Comparison of ENCODE assay signal across 21 cellular contexts in genomic region chr20:19382371-19382770, GRCh38.
"Had no signal": no experiment of that assay in that cellular context is flagged by ENCODE, and none has a peak within 500 bp of the region (broad histone marks: within the 10 kb centered on the region; RNA-seq: fewer than 3 reads in every experiment).

No MANE protein-coding gene starts in this region.

- ATAC-seq: activated CD4-positive, alpha-beta T cell treated with anti-CD3 and anti-CD28 coated beads for 36 hours; activated CD8-positive, alpha-beta memory T cell treated with anti-CD3 and anti-CD28 coated beads, Interleukin-2, amount 10 ng/mL, durations not matched to agents 7 days and 5 days; activated naive CD8-positive, alpha-beta T cell treated with anti-CD3 and anti-CD28 coated beads, Interleukin-2, amount 50 U/mL, for 24 hours; activated T-cell treated with anti-CD3 and anti-CD28 coated beads, Interleukin-2, amount 50 U/mL, for 4 hours; foreskin keratinocyte; natural killer cell treated with Interleukin-12 subunit alpha and Interleukin-12 subunit beta and Interleukin-15 and Interleukin-18, amount 100 ng/mL, for 72 hours; stimulated activated naive CD8-positive, alpha-beta T cell treated with anti-CD3 and anti-CD28 coated beads, Interleukin-15, Interleukin-2, amounts not matched to agents 100 U/mL and 50 U/mL, for 24 hours; WTC11 had no signal

- H3K4me1 Mint-ChIP-seq: activated CD4-positive, alpha-beta T cell treated with anti-CD3 and anti-CD28 coated beads for 36 hours; activated CD8-positive, alpha-beta memory T cell treated with anti-CD3 and anti-CD28 coated beads, Interleukin-2, amount 10 ng/mL, durations not matched to agents 7 days and 5 days; activated naive CD4-positive, alpha-beta T cell treated with anti-CD3 and anti-CD28 coated beads, Interleukin-2, amount 10 ng/mL, durations not matched to agents 7 days and 5 days; activated naive CD8-positive, alpha-beta T cell treated with anti-CD3 and anti-CD28 coated beads, Interleukin-2, amount 50 U/mL, for 24 hours; endodermal cell had no signal

- H3K4me3 ChIP-seq: lung, spleen, tibial artery had no signal

- H3K36me3 Mint-ChIP-seq: activated CD4-positive, alpha-beta memory T cell treated with anti-CD3 and anti-CD28 coated beads for 36 hours; activated CD8-positive, alpha-beta memory T cell treated with anti-CD3 and anti-CD28 coated beads, Interleukin-2, amount 10 ng/mL, durations not matched to agents 7 days and 5 days; activated naive CD4-positive, alpha-beta T cell treated with anti-CD3 and anti-CD28 coated beads, Interleukin-2, amount 10 ng/mL, durations not matched to agents 7 days and 5 days; mesothelial cell of epicardium; natural killer cell treated with Interleukin-12 subunit alpha and Interleukin-12 subunit beta and Interleukin-15 and Interleukin-18, amount 100 ng/mL, for 72 hours; WTC11 had no signal

- H3K27ac Mint-ChIP-seq: activated CD4-positive, alpha-beta memory T cell treated with anti-CD3 and anti-CD28 coated beads for 36 hours; activated CD4-positive, alpha-beta T cell treated with anti-CD3 and anti-CD28 coated beads for 36 hours; activated CD8-positive, alpha-beta memory T cell treated with anti-CD3 and anti-CD28 coated beads, Interleukin-2, amount 10 ng/mL, durations not matched to agents 7 days and 5 days; activated naive CD4-positive, alpha-beta T cell treated with anti-CD3 and anti-CD28 coated beads, Interleukin-2, amount 10 ng/mL, durations not matched to agents 7 days and 5 days; activated naive CD8-positive, alpha-beta T cell treated with anti-CD3 and anti-CD28 coated beads, Interleukin-2, amount 50 U/mL, for 24 hours; endodermal cell; mesothelial cell of epicardium; T-helper 2 cell treated with Interferon-gamma antibody and Interleukin-4, amounts not matched to agents 5 μg/mL and 100 μg/mL, for 36 hours; WTC11 had no signal

- H3K4me1 ChIP-seq: spleen had no signal

- H3K27me3 ChIP-seq: brain microvascular endothelial cell, spleen, tibial artery had no signal

- H3K27me3 Mint-ChIP-seq: activated CD4-positive, alpha-beta memory T cell treated with anti-CD3 and anti-CD28 coated beads for 36 hours; activated CD8-positive, alpha-beta memory T cell treated with anti-CD3 and anti-CD28 coated beads, Interleukin-2, amount 10 ng/mL, durations not matched to agents 7 days and 5 days; activated naive CD8-positive, alpha-beta T cell treated with anti-CD3 and anti-CD28 coated beads, Interleukin-2, amount 50 U/mL, for 24 hours had no signal

- H3K27ac ChIP-seq: brain microvascular endothelial cell, epithelial cell of prostate, foreskin keratinocyte, spleen, tibial artery had no signal

- H3K9me3 Mint-ChIP-seq: activated CD4-positive, alpha-beta memory T cell treated with anti-CD3 and anti-CD28 coated beads for 36 hours; activated naive CD4-positive, alpha-beta T cell treated with anti-CD3 and anti-CD28 coated beads, Interleukin-2, amount 10 ng/mL, durations not matched to agents 7 days and 5 days; activated naive CD8-positive, alpha-beta T cell treated with anti-CD3 and anti-CD28 coated beads, Interleukin-2, amount 50 U/mL, for 24 hours; activated T-cell treated with anti-CD3 and anti-CD28 coated beads, Interleukin-2, amount 50 U/mL, for 4 hours; endodermal cell; natural killer cell treated with Interleukin-12 subunit alpha and Interleukin-12 subunit beta and Interleukin-15 and Interleukin-18, amount 100 ng/mL, for 72 hours; T-helper 2 cell treated with Interferon-gamma antibody and Interleukin-4, amounts not matched to agents 5 μg/mL and 100 μg/mL, for 36 hours had no signal

- H3K4me3 Mint-ChIP-seq: activated CD4-positive, alpha-beta memory T cell treated with anti-CD3 and anti-CD28 coated beads for 36 hours; activated CD4-positive, alpha-beta T cell treated with anti-CD3 and anti-CD28 coated beads for 36 hours; activated CD8-positive, alpha-beta memory T cell treated with anti-CD3 and anti-CD28 coated beads, Interleukin-2, amount 10 ng/mL, durations not matched to agents 7 days and 5 days; activated naive CD4-positive, alpha-beta T cell treated with anti-CD3 and anti-CD28 coated beads, Interleukin-2, amount 10 ng/mL, durations not matched to agents 7 days and 5 days; activated naive CD8-positive, alpha-beta T cell treated with anti-CD3 and anti-CD28 coated beads, Interleukin-2, amount 50 U/mL, for 24 hours; activated T-cell treated with anti-CD3 and anti-CD28 coated beads, Interleukin-2, amount 50 U/mL, for 4 hours; endodermal cell; mesothelial cell of epicardium; natural killer cell treated with Interleukin-12 subunit alpha and Interleukin-12 subunit beta and Interleukin-15 and Interleukin-18, amount 100 ng/mL, for 72 hours; T-helper 2 cell treated with Interferon-gamma antibody and Interleukin-4, amounts not matched to agents 5 μg/mL and 100 μg/mL, for 36 hours; WTC11 had no signal

- DNase-seq: activated CD4-positive, alpha-beta memory T cell treated with anti-CD3 and anti-CD28 coated beads for 36 hours; activated CD4-positive, alpha-beta T cell treated with anti-CD3 and anti-CD28 coated beads for 36 hours; activated CD8-positive, alpha-beta memory T cell treated with anti-CD3 and anti-CD28 coated beads, Interleukin-2, amount 10 ng/mL, durations not matched to agents 7 days and 5 days; activated naive CD4-positive, alpha-beta T cell treated with anti-CD3 and anti-CD28 coated beads, Interleukin-2, amount 10 ng/mL, durations not matched to agents 7 days and 5 days; activated naive CD8-positive, alpha-beta T cell treated with anti-CD3 and anti-CD28 coated beads, Interleukin-2, amount 50 U/mL, for 24 hours; activated T-cell treated with anti-CD3 and anti-CD28 coated beads, Interleukin-2, amount 50 U/mL, for 4 hours; brain microvascular endothelial cell; central memory CD4-positive, alpha-beta T cell; endodermal cell; foreskin keratinocyte; posterior cingulate gyrus; spleen; stimulated activated naive CD8-positive, alpha-beta T cell treated with anti-CD3 and anti-CD28 coated beads, Interleukin-15, Interleukin-2, amounts not matched to agents 100 U/mL and 50 U/mL, for 24 hours; substantia nigra; tibial artery had no signal

- H3K36me3 ChIP-seq: brain microvascular endothelial cell, spleen, tibial artery had no signal

- H3K9me3 ChIP-seq: spleen, tibial artery had no signal
